In the genomic region with DNA sequence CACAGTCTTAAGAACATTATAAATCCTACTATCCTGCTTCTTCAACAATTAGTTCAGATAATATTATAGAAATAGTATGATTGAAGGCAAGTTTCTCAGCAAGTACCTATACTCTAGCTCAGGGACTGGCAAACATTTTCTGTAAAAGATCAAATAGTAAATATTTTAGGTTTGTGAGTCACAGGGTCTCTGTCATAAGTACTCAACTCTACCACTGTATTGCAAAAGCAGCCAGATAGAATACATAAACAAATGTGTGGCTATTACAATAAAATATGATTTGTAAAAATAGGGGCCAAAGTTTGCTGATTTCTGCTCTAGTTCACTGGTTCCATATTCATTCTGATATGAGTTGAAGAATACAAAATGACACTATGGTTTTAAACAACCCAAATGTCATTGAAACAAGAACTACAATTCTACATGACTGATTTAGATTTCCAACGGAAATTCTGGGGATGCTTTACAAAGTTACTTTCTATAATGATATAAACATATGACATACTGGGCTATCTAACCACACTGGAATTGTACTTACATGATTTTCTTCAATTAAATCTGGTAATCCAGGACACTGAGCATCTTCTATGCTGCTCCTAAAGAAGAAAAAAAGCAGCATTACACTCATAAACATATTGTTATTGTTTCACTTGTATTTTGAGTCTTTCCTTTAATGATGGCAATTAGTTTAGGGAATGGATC, we compare ENCODE assay signal across 21 cellular contexts. TPM values are rescaled to one million over a fixed set of nuclear protein-coding genes. Genes with fewer than 3 reads are reported as not detected.
"Had no signal": no experiment of that assay in that cellular context is flagged by ENCODE, and none has a peak within 500 bp of the region (broad histone marks: within the 10 kb centered on the region; RNA-seq: fewer than 3 reads in every experiment).

No MANE protein-coding gene starts in this region.

- DNase-seq: activated CD4-positive, alpha-beta memory T cell treated with anti-CD3 and anti-CD28 coated beads, Interleukin-2, amount 10 ng/mL, durations not matched to agents 7 days and 5 days; activated CD4-positive, alpha-beta T cell treated with anti-CD3 and anti-CD28 coated beads for 36 hours; activated CD8-positive, alpha-beta memory T cell treated with anti-CD3 and anti-CD28 coated beads, Interleukin-2, amount 50 U/mL, for 48 hours; activated naive CD4-positive, alpha-beta T cell treated with Interleukin-2 at 50 U/mL for 16 hours; activated naive CD8-positive, alpha-beta T cell treated with anti-CD3 and anti-CD28 coated beads, Interleukin-2, amount 50 U/mL, for 24 hours; body of pancreas; effector memory CD8-positive, alpha-beta T cell; gastrocnemius medialis; heart right ventricle; left lung; nucleus accumbens; psoas muscle; stimulated activated CD4-positive, alpha-beta T cell treated with anti-CD3 and anti-CD28 coated beads, Interleukin-12 subunit alpha, Interleukin-12 subunit beta, amount 100 ng/mL, for 4 hours; stimulated activated CD4-positive, alpha-beta T cell treated with anti-CD3 and anti-CD28 coated beads, Interleukin-2, amount 100 ng/mL, for 48 hours; stomach; T-cell; T1000 had no signal

- H3K27ac ChIP-seq: body of pancreas, gastrocnemius medialis, heart right ventricle, left lung, psoas muscle, stomach, thoracic aorta had no signal

- H3K27me3 ChIP-seq: body of pancreas, gastrocnemius medialis, heart right ventricle, left lung, stomach had no signal

- H3K4me3 ChIP-seq: body of pancreas, gastrocnemius medialis, heart right ventricle, left lung, psoas muscle, stomach, thoracic aorta had no signal

- H3K9me3 ChIP-seq: body of pancreas, gastrocnemius medialis, heart right ventricle, left lung, psoas muscle, stomach, thoracic aorta had no signal

- FAIRE-seq: keratinocyte had no signal

- ATAC-seq: activated CD4-positive, alpha-beta T cell treated with anti-CD3 and anti-CD28 coated beads for 36 hours; activated naive CD8-positive, alpha-beta T cell treated with anti-CD3 and anti-CD28 coated beads, Interleukin-2, amount 50 U/mL, for 24 hours; body of pancreas; effector memory CD8-positive, alpha-beta T cell; gastrocnemius medialis; heart right ventricle; left lung; natural killer cell treated with Interleukin-12 subunit alpha and Interleukin-12 subunit beta and Interleukin-15 and Interleukin-18, amount 100 ng/mL, for 72 hours; psoas muscle; sciatic nerve; T-cell had no signal

- H3K36me3 ChIP-seq: gastrocnemius medialis, thoracic aorta had no signal

- H3K4me1 ChIP-seq: body of pancreas, gastrocnemius medialis, heart right ventricle, left lung, psoas muscle, stomach had no signal

RNA-seq across cellular contexts. Expression of gene DLGAP5, which starts 39.2 kb away (rescaled TPM):
- total RNA-seq: body of pancreas, gastrocnemius medialis had no signal
